Comparison of ENCODE assay signal across 1 cellular context in the genomic region with DNA sequence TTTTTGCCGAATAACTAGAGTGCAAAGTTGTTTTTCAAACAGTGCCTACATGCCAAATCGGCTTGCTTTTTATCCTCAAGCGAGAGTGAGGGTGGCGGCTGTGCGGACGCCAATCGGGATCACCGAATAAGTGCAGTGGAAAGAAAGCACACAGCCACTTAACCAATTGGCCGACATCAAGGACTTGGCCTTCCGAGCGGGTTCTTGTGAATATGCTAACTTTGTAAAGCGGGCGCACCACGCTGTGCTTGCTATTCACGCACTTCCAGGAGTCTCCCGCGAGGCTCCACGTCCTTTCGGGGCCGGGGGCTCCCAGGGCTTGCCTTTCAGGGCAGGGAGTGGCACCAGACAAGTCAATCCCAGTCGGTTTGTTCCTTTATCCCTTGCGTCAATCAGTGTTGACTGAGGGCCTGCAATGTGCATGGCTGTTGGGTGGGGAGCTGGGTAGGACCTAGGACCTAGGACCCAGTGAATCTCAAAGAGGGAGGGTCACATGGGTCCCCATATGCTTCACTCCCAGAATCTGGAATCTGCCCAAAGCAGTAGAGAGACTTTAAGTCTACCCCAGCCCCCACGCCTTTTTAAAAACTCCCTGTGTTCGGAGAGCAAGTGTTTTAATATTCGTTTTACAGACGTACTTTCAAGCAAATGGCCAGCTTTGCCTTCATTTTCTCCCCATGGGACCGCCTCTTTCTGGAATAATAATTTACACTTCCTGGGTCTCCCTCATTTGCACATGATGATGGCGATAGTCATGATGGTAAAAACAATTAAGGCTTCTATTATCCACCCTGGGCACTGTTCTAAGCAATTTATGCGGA.
TF ChIP-seq lines count a peak whose summit lies in the region.

No MANE protein-coding gene starts in this region.

TF ChIP-seq in GM23338, 12 proteins besides CTCF, POLR2A, EP300 and RAD21 (continued from another document):
- TF ChIP-seq, protein P1, sequence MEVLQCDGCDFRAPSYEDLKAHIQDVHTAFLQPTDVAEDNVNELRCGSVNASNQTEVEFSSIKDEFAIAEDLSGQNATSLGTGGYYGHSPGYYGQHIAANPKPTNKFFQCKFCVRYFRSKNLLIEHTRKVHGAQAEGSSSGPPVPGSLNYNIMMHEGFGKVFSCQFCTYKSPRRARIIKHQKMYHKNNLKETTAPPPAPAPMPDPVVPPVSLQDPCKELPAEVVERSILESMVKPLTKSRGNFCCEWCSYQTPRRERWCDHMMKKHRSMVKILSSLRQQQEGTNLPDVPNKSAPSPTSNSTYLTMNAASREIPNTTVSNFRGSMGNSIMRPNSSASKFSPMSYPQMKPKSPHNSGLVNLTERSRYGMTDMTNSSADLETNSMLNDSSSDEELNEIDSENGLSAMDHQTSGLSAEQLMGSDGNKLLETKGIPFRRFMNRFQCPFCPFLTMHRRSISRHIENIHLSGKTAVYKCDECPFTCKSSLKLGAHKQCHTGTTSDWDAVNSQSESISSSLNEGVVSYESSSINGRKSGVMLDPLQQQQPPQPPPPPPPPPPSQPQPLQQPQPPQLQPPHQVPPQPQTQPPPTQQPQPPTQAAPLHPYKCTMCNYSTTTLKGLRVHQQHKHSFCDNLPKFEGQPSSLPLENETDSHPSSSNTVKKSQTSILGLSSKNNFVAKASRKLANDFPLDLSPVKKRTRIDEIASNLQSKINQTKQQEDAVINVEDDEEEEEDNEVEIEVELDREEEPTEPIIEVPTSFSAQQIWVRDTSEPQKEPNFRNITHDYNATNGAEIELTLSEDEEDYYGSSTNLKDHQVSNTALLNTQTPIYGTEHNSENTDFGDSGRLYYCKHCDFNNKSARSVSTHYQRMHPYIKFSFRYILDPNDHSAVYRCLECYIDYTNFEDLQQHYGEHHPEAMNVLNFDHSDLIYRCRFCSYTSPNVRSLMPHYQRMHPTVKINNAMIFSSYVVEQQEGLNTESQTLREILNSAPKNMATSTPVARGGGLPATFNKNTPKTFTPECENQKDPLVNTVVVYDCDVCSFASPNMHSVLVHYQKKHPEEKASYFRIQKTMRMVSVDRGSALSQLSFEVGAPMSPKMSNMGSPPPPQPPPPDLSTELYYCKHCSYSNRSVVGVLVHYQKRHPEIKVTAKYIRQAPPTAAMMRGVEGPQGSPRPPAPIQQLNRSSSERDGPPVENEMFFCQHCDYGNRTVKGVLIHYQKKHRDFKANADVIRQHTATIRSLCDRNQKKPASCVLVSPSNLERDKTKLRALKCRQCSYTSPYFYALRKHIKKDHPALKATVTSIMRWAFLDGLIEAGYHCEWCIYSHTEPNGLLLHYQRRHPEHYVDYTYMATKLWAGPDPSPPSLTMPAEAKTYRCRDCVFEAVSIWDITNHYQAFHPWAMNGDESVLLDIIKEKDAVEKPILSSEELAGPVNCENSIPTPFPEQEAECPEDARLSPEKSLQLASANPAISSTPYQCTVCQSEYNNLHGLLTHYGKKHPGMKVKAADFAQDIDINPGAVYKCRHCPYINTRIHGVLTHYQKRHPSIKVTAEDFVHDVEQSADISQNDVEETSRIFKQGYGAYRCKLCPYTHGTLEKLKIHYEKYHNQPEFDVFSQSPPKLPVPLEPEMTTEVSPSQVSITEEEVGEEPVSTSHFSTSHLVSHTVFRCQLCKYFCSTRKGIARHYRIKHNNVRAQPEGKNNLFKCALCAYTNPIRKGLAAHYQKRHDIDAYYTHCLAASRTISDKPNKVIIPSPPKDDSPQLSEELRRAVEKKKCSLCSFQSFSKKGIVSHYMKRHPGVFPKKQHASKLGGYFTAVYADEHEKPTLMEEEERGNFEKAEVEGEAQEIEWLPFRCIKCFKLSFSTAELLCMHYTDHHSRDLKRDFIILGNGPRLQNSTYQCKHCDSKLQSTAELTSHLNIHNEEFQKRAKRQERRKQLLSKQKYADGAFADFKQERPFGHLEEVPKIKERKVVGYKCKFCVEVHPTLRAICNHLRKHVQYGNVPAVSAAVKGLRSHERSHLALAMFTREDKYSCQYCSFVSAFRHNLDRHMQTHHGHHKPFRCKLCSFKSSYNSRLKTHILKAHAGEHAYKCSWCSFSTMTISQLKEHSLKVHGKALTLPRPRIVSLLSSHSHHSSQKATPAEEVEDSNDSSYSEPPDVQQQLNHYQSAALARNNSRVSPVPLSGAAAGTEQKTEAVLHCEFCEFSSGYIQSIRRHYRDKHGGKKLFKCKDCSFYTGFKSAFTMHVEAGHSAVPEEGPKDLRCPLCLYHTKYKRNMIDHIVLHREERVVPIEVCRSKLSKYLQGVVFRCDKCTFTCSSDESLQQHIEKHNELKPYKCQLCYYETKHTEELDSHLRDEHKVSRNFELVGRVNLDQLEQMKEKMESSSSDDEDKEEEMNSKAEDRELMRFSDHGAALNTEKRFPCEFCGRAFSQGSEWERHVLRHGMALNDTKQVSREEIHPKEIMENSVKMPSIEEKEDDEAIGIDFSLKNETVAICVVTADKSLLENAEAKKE (CRISPR knock-in tag; IDR thresholded peaks at IDR 0.05) = no peak
- TF ChIP-seq, protein P2, sequence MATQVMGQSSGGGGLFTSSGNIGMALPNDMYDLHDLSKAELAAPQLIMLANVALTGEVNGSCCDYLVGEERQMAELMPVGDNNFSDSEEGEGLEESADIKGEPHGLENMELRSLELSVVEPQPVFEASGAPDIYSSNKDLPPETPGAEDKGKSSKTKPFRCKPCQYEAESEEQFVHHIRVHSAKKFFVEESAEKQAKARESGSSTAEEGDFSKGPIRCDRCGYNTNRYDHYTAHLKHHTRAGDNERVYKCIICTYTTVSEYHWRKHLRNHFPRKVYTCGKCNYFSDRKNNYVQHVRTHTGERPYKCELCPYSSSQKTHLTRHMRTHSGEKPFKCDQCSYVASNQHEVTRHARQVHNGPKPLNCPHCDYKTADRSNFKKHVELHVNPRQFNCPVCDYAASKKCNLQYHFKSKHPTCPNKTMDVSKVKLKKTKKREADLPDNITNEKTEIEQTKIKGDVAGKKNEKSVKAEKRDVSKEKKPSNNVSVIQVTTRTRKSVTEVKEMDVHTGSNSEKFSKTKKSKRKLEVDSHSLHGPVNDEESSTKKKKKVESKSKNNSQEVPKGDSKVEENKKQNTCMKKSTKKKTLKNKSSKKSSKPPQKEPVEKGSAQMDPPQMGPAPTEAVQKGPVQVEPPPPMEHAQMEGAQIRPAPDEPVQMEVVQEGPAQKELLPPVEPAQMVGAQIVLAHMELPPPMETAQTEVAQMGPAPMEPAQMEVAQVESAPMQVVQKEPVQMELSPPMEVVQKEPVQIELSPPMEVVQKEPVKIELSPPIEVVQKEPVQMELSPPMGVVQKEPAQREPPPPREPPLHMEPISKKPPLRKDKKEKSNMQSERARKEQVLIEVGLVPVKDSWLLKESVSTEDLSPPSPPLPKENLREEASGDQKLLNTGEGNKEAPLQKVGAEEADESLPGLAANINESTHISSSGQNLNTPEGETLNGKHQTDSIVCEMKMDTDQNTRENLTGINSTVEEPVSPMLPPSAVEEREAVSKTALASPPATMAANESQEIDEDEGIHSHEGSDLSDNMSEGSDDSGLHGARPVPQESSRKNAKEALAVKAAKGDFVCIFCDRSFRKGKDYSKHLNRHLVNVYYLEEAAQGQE (IDR thresholded peaks at IDR 0.05; ENCODE audit: unreplicated experiment) = no peak
- no peak for TF ChIP-seq ZNF114 (CRISPR knock-in tag; IDR thresholded peaks at IDR 0.05)
- no peak for TF ChIP-seq JUNB (IDR thresholded peaks at IDR 0.05; ENCODE audit: unreplicated experiment)
